Comparison of ENCODE assay signal across 10 cellular contexts in genomic region chr14:105317546-105317945, GRCh38. TPM values are rescaled to one million over a fixed set of nuclear protein-coding genes. Genes with fewer than 3 reads are reported as not detected.
DNase-seq lines count a peak whose midpoint lies in the region; ATAC-seq and TF ChIP-seq lines count a peak whose summit lies in the region.
"Had no signal": no experiment of that assay in that cellular context is flagged by ENCODE, and none has a peak within 500 bp of the region (broad histone marks: within the 10 kb centered on the region; RNA-seq: fewer than 3 reads in every experiment).

No MANE protein-coding gene starts in this region.

- TF ChIP-seq CTCF in fibroblast of lung (conservative IDR thresholded peaks at IDR 0.05 in 1 of 2, IDR thresholded peaks at IDR 0.05 in 1 of 2; ENCODE audit: low read depth in 1 of 2, low read length in 2 of 2) = peak in 1 of 2 donors; percentile 14
- no peak for TF ChIP-seq CTCF in progenitor cell of endocrine pancreas (IDR thresholded peaks at IDR 0.05; ENCODE audit: unreplicated experiment)

- H3K4me2 ChIP-seq in BLaER1 (peak overlapping the region; percentile 94), fibroblast of lung (ENCODE audit: extremely low read depth, insufficient read depth, low read length) (peak overlapping the region; percentile 13)

- H3K27me3 ChIP-seq in BLaER1 = no peaks in the 10 kb centered on the region
- no peaks in the 10 kb centered on the region for H3K27me3 ChIP-seq in fibroblast of lung (ENCODE audit: control insufficient read depth, insufficient read depth, low read length)

- peak overlapping the region; percentile 33 for H3K4me3 Mint-ChIP-seq in progenitor cell of endocrine pancreas (ENCODE audit: low read depth)

- no peak overlapping the region for H2AFZ ChIP-seq in fibroblast of lung (ENCODE audit: low read length)

- peaks cover 14% of the 10 kb centered on the region for H3K4me1 Mint-ChIP-seq in progenitor cell of endocrine pancreas (ENCODE audit: low read depth)

- ATAC-seq in GM18873 (IDR thresholded peaks at IDR 0.05; ENCODE audit: low FRiP score, unreplicated experiment) = no peak
- ATAC-seq: effector memory CD8-positive, alpha-beta T cell; naive thymus-derived CD4-positive, alpha-beta T cell had no signal

- no peaks in the 10 kb centered on the region for H3K9me3 ChIP-seq in BLaER1
- no peaks in the 10 kb centered on the region for H3K9me3 ChIP-seq in fibroblast of lung (ENCODE audit: control insufficient read depth, insufficient read depth, low read depth, low read length)

- H3K27ac ChIP-seq in BLaER1 (no peak overlapping the region), fibroblast of lung (ENCODE audit: insufficient read depth, low read length) (no peak overlapping the region)

- H3K4me3 ChIP-seq in BLaER1 = no peak overlapping the region
- H3K4me3 ChIP-seq in fibroblast of lung (replicated peaks in 1 of 4; ENCODE audit: control extremely low read depth in 1 of 4, insufficient read depth in 1 of 4, low read depth in 3 of 4, low read length in 4 of 4) = peak overlapping the region in 2 of 4 experiments; percentile 10 to 32

- H3K9ac ChIP-seq in BLaER1 = 0 out of 2 replicates have a peak overlapping the region, but pooled peaks have one; percentile 17
- no peak overlapping the region for H3K9ac ChIP-seq in fibroblast of lung (ENCODE audit: insufficient read depth, low read length)

- no peak overlapping the region for H3K27ac Mint-ChIP-seq in progenitor cell of endocrine pancreas
- H3K27ac Mint-ChIP-seq: effector memory CD8-positive, alpha-beta T cell had no signal

- peaks cover 12% of the 10 kb centered on the region for H3K79me2 ChIP-seq in fibroblast of lung (ENCODE audit: control insufficient read depth, insufficient read depth, low read length)

- no peaks in the 10 kb centered on the region for H3K9me3 Mint-ChIP-seq in progenitor cell of endocrine pancreas (ENCODE audit: low read depth)
- H3K9me3 Mint-ChIP-seq: effector memory CD8-positive, alpha-beta T cell; naive thymus-derived CD4-positive, alpha-beta T cell had no signal

- no peaks in the 10 kb centered on the region for H3K27me3 Mint-ChIP-seq in progenitor cell of endocrine pancreas
- H3K27me3 Mint-ChIP-seq: effector memory CD8-positive, alpha-beta T cell had no signal

- DNase-seq in MV-4-11 (lab: John Stamatoyannopoulos, UW) = peak; percentile 86
- DNase-seq in fibroblast of lung (ENCODE audit: low read depth in 2 of 2) = peak; percentile 33 to 64
- DNase-seq in progenitor cell of endocrine pancreas (ENCODE audit: low spot score, unreplicated experiment) = no peak
- no peak for DNase-seq in NCI-H82 (lab: John Stamatoyannopoulos, UW)
- DNase-seq in NCI-H774 (lab: John Stamatoyannopoulos, UW) = no peak
- no peak for DNase-seq in DMS153 treated with DMSO at 0.1 percent for 48 hours (lab: John Stamatoyannopoulos, UW; ENCODE audit: unreplicated experiment)
- DNase-seq: effector memory CD8-positive, alpha-beta T cell; naive thymus-derived CD4-positive, alpha-beta T cell had no signal

- peaks cover 71% of the 10 kb centered on the region for H4K20me1 ChIP-seq in BLaER1
- no peaks in the 10 kb centered on the region for H4K20me1 ChIP-seq in fibroblast of lung (ENCODE audit: control insufficient read depth, extremely low read depth, insufficient read depth, low read length)

- H3K4me1 ChIP-seq in BLaER1 = peaks cover 50% of the 10 kb centered on the region
- peaks cover 16% of the 10 kb centered on the region for H3K4me1 ChIP-seq in fibroblast of lung (ENCODE audit: control insufficient read depth, extremely low read depth, insufficient read depth, low read length)

- H3K36me3 ChIP-seq in BLaER1 = 0 out of 2 replicates have a peak, but pooled peaks cover 6% of the 10 kb centered on the region
- no peaks in the 10 kb centered on the region for H3K36me3 ChIP-seq in fibroblast of lung (ENCODE audit: control insufficient read depth, insufficient read depth, low read length)

- peaks cover 5% of the 10 kb centered on the region for H3K36me3 Mint-ChIP-seq in progenitor cell of endocrine pancreas (ENCODE audit: insufficient read depth)

RNA-seq across cellular contexts. Expression of gene PACS2, which starts 3.0 kb away (rescaled TPM):
- total RNA-seq in fibroblast of lung (36.2 and 52.5 TPM in 2 replicates), progenitor cell of endocrine pancreas (177 and 193 TPM in 2 replicates)
- 20.3 and 23.2 TPM in 2 replicates for polyA plus RNA-seq in fibroblast of lung
- polyA plus RNA-seq in fibroblast of lung (2012) = 29.4 and 34.6 TPM in 2 replicates
- 34.9 and 40.3 TPM in 2 replicates for polyA minus RNA-seq in fibroblast of lung (ENCODE audit: low replicate concordance)

RNA-seq across cellular contexts. Expression of gene BRF1, which starts 16.7 kb away (rescaled TPM):
- 26.5 and 33.4 TPM in 2 replicates for total RNA-seq in fibroblast of lung
- polyA plus RNA-seq in fibroblast of lung = 7.4 and 8.4 TPM in 2 replicates
- 17.0 and 17.3 TPM in 2 replicates for polyA plus RNA-seq in fibroblast of lung (2012)
- 29.3 and 37.6 TPM in 2 replicates for polyA minus RNA-seq in fibroblast of lung (ENCODE audit: low replicate concordance)
- total RNA-seq in progenitor cell of endocrine pancreas = 49.3 and 49.9 TPM in 2 replicates

Comparison
In these comparisons a context has a peak if more than half of its experiments do, and no peak if none do; other contexts are left out.
1. DNase-seq: peak in MV-4-11 (single experiment) and fibroblast of lung (2 of 2); none in progenitor cell of endocrine pancreas (single experiment), NCI-H82 (single experiment), NCI-H774 (single experiment) and DMS153 treated with DMSO at 0.1 percent for 48 hours (single experiment).